In the genomic region with DNA sequence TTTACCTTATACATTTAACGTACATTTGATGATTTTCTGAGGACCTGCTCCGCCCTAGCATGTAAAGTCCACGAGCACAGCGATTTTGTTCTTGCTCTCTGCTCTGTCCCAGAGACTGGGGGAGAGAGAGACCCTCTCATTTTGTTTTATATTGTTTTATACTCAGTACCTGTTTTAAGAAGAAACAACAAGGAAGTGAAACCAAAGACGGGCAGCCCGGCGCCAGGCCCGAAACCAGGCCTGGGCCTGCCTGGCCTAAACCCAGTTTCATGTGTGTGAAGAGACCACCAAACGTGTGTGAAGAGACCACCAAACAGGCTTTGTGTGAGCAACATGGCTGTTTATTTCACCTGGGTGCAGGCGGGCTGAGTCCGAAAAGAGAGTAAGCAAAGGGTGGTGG, we compare ENCODE assay signal across 8 cellular contexts. TPM values are rescaled to one million over a fixed set of nuclear protein-coding genes. Genes with fewer than 3 reads are reported as not detected.
DNase-seq lines count a peak whose midpoint lies in the region; ATAC-seq and TF ChIP-seq lines count a peak whose summit lies in the region.
"Not testable (repeated sequence)": the region's sequence is repeated elsewhere in the genome, so short reads cannot be mapped to it uniquely, and the experiment has no call there.

No MANE protein-coding gene starts in this region.

- not testable (repeated sequence) for H3F3A ChIP-seq in neural progenitor cell (ENCODE audit: low read depth)

- not testable (repeated sequence) for ATAC-seq in CD8-positive, alpha-beta T cell; Panc1
- ATAC-seq in HG03159 (IDR thresholded peaks at IDR 0.05; ENCODE audit: unreplicated experiment), result peak; percentile 31

- H2AFZ ChIP-seq in neural progenitor cell (replicated peaks), result peak overlapping the region; percentile 94

- H3K27me3 ChIP-seq in CD8-positive, alpha-beta T cell (ENCODE audit: insufficient read depth, low read length); Panc1 (ENCODE audit: control insufficient read depth, insufficient read depth, low read length); ectodermal cell (ENCODE audit: control insufficient read depth, insufficient read depth, low read length, poor library complexity, severe bottlenecking); neural progenitor cell: not testable (repeated sequence)

- peak overlapping the region; percentile 66 for H3K4me3 ChIP-seq in CD8-positive, alpha-beta T cell (ENCODE audit: low read depth, low read length)
- H3K4me3 ChIP-seq in Panc1 (ENCODE audit: low read depth in 2 of 2, low read length in 2 of 2) (peak overlapping the region; percentile 68 to 94), ectodermal cell (ENCODE audit: insufficient read depth, low read depth, low read length) (peak overlapping the region; percentile 89), iPS-18c (ENCODE audit: insufficient read depth, low read depth, low read length) (peak overlapping the region; percentile 85; the same call in 1 of the 2 replicates), neural progenitor cell (peak overlapping the region; percentile 97)

- intact Hi-C loops in CD8-positive, alpha-beta T cell (cut with DNase I, micrococcal nuclease), result loop anchor here (2.0 to 5.0 kb wide), 3 partner anchors 30 to 572 kb away; a partner anchor contains a TSS
- intact Hi-C loops in Panc1 (cut with micrococcal nuclease; ENCODE audit: unreplicated experiment), result not testable (repeated sequence)
- intact Hi-C loops in activated naive CD4-positive, alpha-beta T cell treated with anti-CD3 and anti-CD28 coated beads for 36 hours (cut with micrococcal nuclease), result loop anchor here (2.0 to 5.0 kb wide), 2 partner anchors 44 to 337 kb away; a partner anchor contains a TSS

- H3K27ac ChIP-seq in CD8-positive, alpha-beta T cell (ENCODE audit: low read depth, low read length), result peak overlapping the region; percentile 61
- H3K27ac ChIP-seq in Panc1 (ENCODE audit: low read length) (peak overlapping the region; percentile 97), temporal lobe (ENCODE audit: low read depth, low read length) (peak overlapping the region; percentile 67)
- not testable (repeated sequence) for H3K27ac ChIP-seq in ectodermal cell (ENCODE audit: insufficient read depth, low read depth, low read length, poor library complexity, severe bottlenecking); neural progenitor cell

- peaks cover 32% of the 10 kb centered on the region for H3K79me2 ChIP-seq in neural progenitor cell (ENCODE audit: low read depth)

- BruUV-seq in Panc1 (replicated peaks; lab: Mats Ljungman, UMichigan), result not testable (repeated sequence)

- H3K36me3 ChIP-seq in CD8-positive, alpha-beta T cell (ENCODE audit: insufficient read depth, low read length); Panc1 (ENCODE audit: control insufficient read depth, insufficient read depth, low read length); ectodermal cell (ENCODE audit: control insufficient read depth, insufficient read depth, low read length); neural progenitor cell: not testable (repeated sequence)

- H3K4me1 ChIP-seq in CD8-positive, alpha-beta T cell (ENCODE audit: insufficient read depth, low read length), result peaks cover 21% of the 10 kb centered on the region
- peaks cover 13% of the 10 kb centered on the region; the same call in 1 of the 2 replicates for H3K4me1 ChIP-seq in Panc1 (ENCODE audit: control insufficient read depth, insufficient read depth, low read length)
- not testable (repeated sequence) for H3K4me1 ChIP-seq in ectodermal cell (ENCODE audit: control insufficient read depth, insufficient read depth, low read length); neural progenitor cell

- peak overlapping the region; percentile 90 for H3K4me2 ChIP-seq in neural progenitor cell

- in situ Hi-C loops in Panc1 (cut with HindIII; ENCODE audit: low pct_unique_long_range_greater_than_20kb, low sequenced_read_pairs), result not testable (repeated sequence)

- H3K27me3 Mint-ChIP-seq in CD8-positive, alpha-beta T cell (ENCODE audit: low read depth); activated naive CD4-positive, alpha-beta T cell treated with anti-CD3 and anti-CD28 coated beads for 36 hours (ENCODE audit: low read depth); neural progenitor cell (ENCODE audit: insufficient read depth, low read depth): not testable (repeated sequence)

- not testable (repeated sequence) for TF ChIP-seq CTCF in CD8-positive, alpha-beta T cell (IDR thresholded peaks at IDR 0.05); Panc1 (IDR thresholded peaks at IDR 0.05); neural progenitor cell (IDR thresholded peaks at IDR 0.05)

- peak overlapping the region; percentile 89 for H3K4me3 Mint-ChIP-seq in CD8-positive, alpha-beta T cell
- H3K4me3 Mint-ChIP-seq in activated naive CD4-positive, alpha-beta T cell treated with anti-CD3 and anti-CD28 coated beads for 36 hours, result peak overlapping the region; percentile 83
- peak overlapping the region; percentile 91 for H3K4me3 Mint-ChIP-seq in neural progenitor cell

- H3K4me1 Mint-ChIP-seq in CD8-positive, alpha-beta T cell (ENCODE audit: low read depth), result peaks cover 30% of the 10 kb centered on the region
- H3K4me1 Mint-ChIP-seq in activated naive CD4-positive, alpha-beta T cell treated with anti-CD3 and anti-CD28 coated beads for 36 hours (ENCODE audit: low read depth), result peaks cover 27% of the 10 kb centered on the region
- H3K4me1 Mint-ChIP-seq in neural progenitor cell, result peaks cover 27% of the 10 kb centered on the region

- H3K27ac Mint-ChIP-seq in CD8-positive, alpha-beta T cell, result peak overlapping the region; percentile 90
- peak overlapping the region; percentile 87 for H3K27ac Mint-ChIP-seq in activated naive CD4-positive, alpha-beta T cell treated with anti-CD3 and anti-CD28 coated beads for 36 hours
- peak overlapping the region; percentile 96 for H3K27ac Mint-ChIP-seq in neural progenitor cell

- WGBS in ectodermal cell, 2 experiments, result 89 to 91% methylated on average over 10 to 11 of the region's 11 CpGs

- DNase-seq in CD8-positive, alpha-beta T cell; Panc1 (ENCODE audit: low read depth, low spot score); activated naive CD4-positive, alpha-beta T cell treated with anti-CD3 and anti-CD28 coated beads for 36 hours; neural progenitor cell (ENCODE audit: low spot score): not testable (repeated sequence)

- H3K9ac ChIP-seq in neural progenitor cell, result not testable (repeated sequence)

- H3K9me3 Mint-ChIP-seq in CD8-positive, alpha-beta T cell; activated naive CD4-positive, alpha-beta T cell treated with anti-CD3 and anti-CD28 coated beads for 36 hours; neural progenitor cell: not testable (repeated sequence)

- H3K36me3 Mint-ChIP-seq in CD8-positive, alpha-beta T cell; activated naive CD4-positive, alpha-beta T cell treated with anti-CD3 and anti-CD28 coated beads for 36 hours (ENCODE audit: low read depth); neural progenitor cell: not testable (repeated sequence)

- not testable (repeated sequence) for H3K9me3 ChIP-seq in CD8-positive, alpha-beta T cell (ENCODE audit: low read length); Panc1 (ENCODE audit: control insufficient read depth, insufficient read depth, low read depth, low read length); ectodermal cell (ENCODE audit: control insufficient read depth, low read length); iPS-18c (ENCODE audit: control insufficient read depth, insufficient read depth, low read length); neural progenitor cell (ENCODE audit: low read depth)

- CTCF ChIA-PET in CD8-positive, alpha-beta T cell (lab: Charles Lee); Panc1 (lab: Charles Lee); activated naive CD4-positive, alpha-beta T cell treated with anti-CD3 and anti-CD28 coated beads for 36 hours (lab: Charles Lee): not testable (repeated sequence)

- not testable (repeated sequence) for H4K20me1 ChIP-seq in neural progenitor cell (ENCODE audit: low read depth)

- POLR2A ChIA-PET in CD8-positive, alpha-beta T cell (lab: Charles Lee); Panc1 (lab: Charles Lee): not testable (repeated sequence)

RNA-seq across cellular contexts. Expression of a gene that starts 0.7 kb away (rescaled TPM):
- 1 to 10 TPM; 8.7 to 9.6 TPM for total RNA-seq in CD8-positive, alpha-beta T cell
- 13.6 TPM for total RNA-seq in Panc1 (2021; ENCODE audit: unreplicated experiment)
- polyA plus RNA-seq in Panc1 (2012; ENCODE audit: insufficient read length), result 9.2 TPM
- total RNA-seq in activated naive CD4-positive, alpha-beta T cell treated with anti-CD3 and anti-CD28 coated beads for 36 hours, result 10 to 100 TPM; 12.1 to 12.9 TPM
- polyA plus RNA-seq in ectodermal cell (2013, experiment 1 of 4), result 28.2 TPM
- polyA plus RNA-seq in ectodermal cell (2013, experiment 2 of 4), result 29.8 TPM
- 25.0 TPM for polyA plus RNA-seq in ectodermal cell (2013, experiment 3 of 4)
- polyA plus RNA-seq in ectodermal cell (2013, experiment 4 of 4), result 30.0 TPM
- total RNA-seq in neural progenitor cell (ENCODE audit: low replicate concordance), result 39.8 and 48.8 TPM in 2 replicates
- total RNA-seq in temporal lobe, result 62.4 TPM

RNA-seq across cellular contexts. Expression of a gene that starts 49.8 kb away (rescaled TPM):
- 10 to 100 TPM; 38.8 to 41.7 TPM for total RNA-seq in CD8-positive, alpha-beta T cell
- 34.4 TPM for total RNA-seq in Panc1 (2021; ENCODE audit: unreplicated experiment)
- polyA plus RNA-seq in Panc1 (2012; ENCODE audit: insufficient read length), result 15.7 TPM
- 10 to 100 TPM; 28.3 to 31.5 TPM for total RNA-seq in activated naive CD4-positive, alpha-beta T cell treated with anti-CD3 and anti-CD28 coated beads for 36 hours
- polyA plus RNA-seq in ectodermal cell (2013, experiment 1 of 4), result 23.1 TPM
- polyA plus RNA-seq in ectodermal cell (2013, experiment 2 of 4), result 26.6 TPM
- 19.8 TPM for polyA plus RNA-seq in ectodermal cell (2013, experiment 3 of 4)
- polyA plus RNA-seq in ectodermal cell (2013, experiment 4 of 4), result 19.8 TPM
- total RNA-seq in neural progenitor cell (ENCODE audit: low replicate concordance), result 35.4 and 47.5 TPM in 2 replicates
- total RNA-seq in temporal lobe, result 23.1 TPM

RNA-seq across cellular contexts. Expression of a gene that starts 52.9 kb away (rescaled TPM):
- 10 to 100 TPM; 47.6 to 57.9 TPM for total RNA-seq in CD8-positive, alpha-beta T cell
- total RNA-seq in Panc1 (2021; ENCODE audit: unreplicated experiment), result 40.0 TPM
- polyA plus RNA-seq in Panc1 (2012; ENCODE audit: insufficient read length), result 22.9 TPM
- total RNA-seq in activated naive CD4-positive, alpha-beta T cell treated with anti-CD3 and anti-CD28 coated beads for 36 hours, result 10 to 100 TPM; 40.2 to 41.6 TPM
- polyA plus RNA-seq in ectodermal cell (2013, experiment 1 of 4), result 25.9 TPM
- 26.7 TPM for polyA plus RNA-seq in ectodermal cell (2013, experiment 2 of 4)
- polyA plus RNA-seq in ectodermal cell (2013, experiment 3 of 4), result 22.4 TPM
- 26.9 TPM for polyA plus RNA-seq in ectodermal cell (2013, experiment 4 of 4)
- total RNA-seq in neural progenitor cell (ENCODE audit: low replicate concordance), result 23.9 and 28.5 TPM in 2 replicates
- total RNA-seq in temporal lobe, result 28.0 TPM
